In genomic region chr17:33457477-33457876, GRCh38 we compare ENCODE assay signal across 23 cellular contexts.
DNase-seq lines count a peak whose midpoint lies in the region; ATAC-seq and TF ChIP-seq lines count a peak whose summit lies in the region.
"Had no signal": no experiment of that assay in that cellular context is flagged by ENCODE, and none has a peak within 500 bp of the region (broad histone marks: within the 10 kb centered on the region; RNA-seq: fewer than 3 reads in every experiment).

No MANE protein-coding gene starts in this region.

- no peak overlapping the region for H3K9ac ChIP-seq in H9 (ENCODE audit: extremely low read depth, insufficient read length, low read length)
- H3K9ac ChIP-seq in trophoblast cell (ENCODE audit: low read length) = no peak overlapping the region
- H3K9ac ChIP-seq: BLaER1 had no signal

- no peaks in the 10 kb centered on the region for H3K79me1 ChIP-seq in H9 (ENCODE audit: insufficient read depth, low read depth, low read length, poor library complexity, severe bottlenecking)
- H3K79me1 ChIP-seq in trophoblast cell (ENCODE audit: low read length) = no peaks in the 10 kb centered on the region

- no peaks in the 10 kb centered on the region for H3K9me3 ChIP-seq in H9 (ENCODE audit: control insufficient read depth, low read depth, low read length)
- H3K9me3 ChIP-seq in trophoblast cell (ENCODE audit: insufficient read depth, low read depth, low read length) = no peaks in the 10 kb centered on the region
- H3K9me3 ChIP-seq: BE2C, BLaER1 had no signal

- H3K18ac ChIP-seq in H9 (ENCODE audit: insufficient read length, low read depth, low read length) (no peak overlapping the region), trophoblast cell (ENCODE audit: low read length) (no peak overlapping the region)

- no peak overlapping the region for H3T11ph ChIP-seq in H9 (ENCODE audit: low read length)

- H4K5ac ChIP-seq in H9 (ENCODE audit: insufficient read length, low read depth, low read length) = no peak overlapping the region

- H4K8ac ChIP-seq in H9 (replicated peaks; ENCODE audit: insufficient read length, low read depth, low read length) (no peak overlapping the region), trophoblast cell (ENCODE audit: low read depth, low read length) (no peak overlapping the region)

- H2BK5ac ChIP-seq in H9 (ENCODE audit: insufficient read length, low read length) (no peak overlapping the region), trophoblast cell (ENCODE audit: low read depth, low read length, poor library complexity) (no peak overlapping the region)

- H3K4me1 Mint-ChIP-seq in H9 = peaks cover 13 to 15% of the 10 kb centered on the region in 2 experiments
- H3K4me1 Mint-ChIP-seq in stimulated activated naive B cell treated with anti-CD40 and anti-IgM and Interleukin-4, amounts not matched to agents 10 μg/mL and 1 μg/mL and 100 μg/mL, for 72 hours = no peaks in the 10 kb centered on the region
- H3K4me1 Mint-ChIP-seq: CD14-positive monocyte; CD4-positive, alpha-beta memory T cell; CD4-positive, CD25-positive, alpha-beta regulatory T cell; CD8-positive, alpha-beta memory T cell had no signal

- H3K27ac Mint-ChIP-seq in H9 = no peak overlapping the region
- no peak overlapping the region for H3K27ac Mint-ChIP-seq in stimulated activated naive B cell treated with anti-CD40 and anti-IgM and Interleukin-4, amounts not matched to agents 10 μg/mL and 1 μg/mL and 100 μg/mL, for 72 hours
- H3K27ac Mint-ChIP-seq: CD14-positive monocyte; CD4-positive, alpha-beta memory T cell; CD4-positive, CD25-positive, alpha-beta regulatory T cell; CD8-positive, alpha-beta memory T cell had no signal

- H2AFZ ChIP-seq in H9 (ENCODE audit: low read length) = no peak overlapping the region
- no peak overlapping the region for H2AFZ ChIP-seq in trophoblast cell (ENCODE audit: insufficient read depth, low read length, poor library complexity)

- H2BK120ac ChIP-seq in H9 (ENCODE audit: low read depth, low read length, poor library complexity, severe bottlenecking) (no peak overlapping the region), trophoblast cell (ENCODE audit: insufficient read depth, low read length, poor library complexity) (no peak overlapping the region)

- H3K4me3 ChIP-seq in trophoblast cell (ENCODE audit: low read depth, low read length) = no peak overlapping the region
- H3K4me3 ChIP-seq: BLaER1, GM12878 had no signal

- no peak overlapping the region for H4K12ac ChIP-seq in trophoblast cell (ENCODE audit: low read depth, low read length)

- H3K9me3 Mint-ChIP-seq in H9 = no peaks in the 10 kb centered on the region; a peak in 1 of 5 replicates
- H3K9me3 Mint-ChIP-seq in stimulated activated naive B cell treated with anti-CD40 and anti-IgM and Interleukin-4, amounts not matched to agents 10 μg/mL and 1 μg/mL and 100 μg/mL, for 72 hours = peaks cover 0 to 3% of the 10 kb centered on the region in 2 donors
- H3K9me3 Mint-ChIP-seq: CD4-positive, alpha-beta memory T cell had no signal

- H4K20me1 ChIP-seq in H9 (ENCODE audit: control insufficient read depth, insufficient read depth, insufficient read length) = no peaks in the 10 kb centered on the region
- H4K20me1 ChIP-seq: BLaER1 had no signal

- H2BK20ac ChIP-seq in H9 (ENCODE audit: low read depth, low read length, poor library complexity, severe bottlenecking) = no peak overlapping the region

- H2BK12ac ChIP-seq in H9 (ENCODE audit: insufficient read length, low read depth, low read length) = no peak overlapping the region
- no peak overlapping the region for H2BK12ac ChIP-seq in trophoblast cell (ENCODE audit: low read length)

- H3K4me2 ChIP-seq in H9 (ENCODE audit: insufficient read depth, insufficient read length, low read length) (no peak overlapping the region), trophoblast cell (ENCODE audit: low read length) (no peak overlapping the region)
- H3K4me2 ChIP-seq: BLaER1 had no signal

- H3K4me3 Mint-ChIP-seq in H9 = no peak overlapping the region
- no peak overlapping the region for H3K4me3 Mint-ChIP-seq in stimulated activated naive B cell treated with anti-CD40 and anti-IgM and Interleukin-4, amounts not matched to agents 10 μg/mL and 1 μg/mL and 100 μg/mL, for 72 hours
- H3K4me3 Mint-ChIP-seq: CD14-positive monocyte; CD4-positive, alpha-beta memory T cell; CD4-positive, CD25-positive, alpha-beta regulatory T cell; CD8-positive, alpha-beta memory T cell had no signal

- H3K56ac ChIP-seq in H9 (ENCODE audit: insufficient read length, low read depth, low read length) = no peak overlapping the region

- H3K14ac ChIP-seq in H9 (ENCODE audit: insufficient read depth, low read length) (no peak overlapping the region), trophoblast cell (ENCODE audit: low read length) (no peak overlapping the region)

- H3K23ac ChIP-seq in H9 (ENCODE audit: insufficient read length, low read depth, low read length) (no peak overlapping the region), trophoblast cell (ENCODE audit: low read length) (no peak overlapping the region)

- H2BK15ac ChIP-seq in H9 (ENCODE audit: low read depth, low read length) = no peak overlapping the region

- ATAC-seq in stimulated activated naive B cell treated with anti-CD40 and anti-IgM and Interleukin-4, amounts not matched to agents 10 μg/mL and 1 μg/mL and 100 μg/mL, for 72 hours (replicated peaks) = no peak
- ATAC-seq in HG02642 (IDR thresholded peaks at IDR 0.05; ENCODE audit: poor library complexity, unreplicated experiment) = no peak
- ATAC-seq: GM12878 had no signal

- WGBS in H9 (ENCODE audit: extremely low coverage, insufficient read length, low lambda C conversion rate) = no CpG with 5 or more reads among the region's 1 CpG
- no CpG with 5 or more reads among the region's 1 CpG for WGBS in trophoblast cell (ENCODE audit: extremely low coverage, insufficient coverage, insufficient read length)

- no peak overlapping the region for H2AK5ac ChIP-seq in H9 (ENCODE audit: insufficient read length, low read length)
- H2AK5ac ChIP-seq in trophoblast cell (ENCODE audit: low read length) = no peak overlapping the region

- DNase-seq in H9 (peak; percentile 4), ecto neural progenitor cell (ENCODE audit: low spot score) (peak; percentile 19), trophoblast cell (peak; percentile 16 to 61)
- no peak for DNase-seq in stimulated activated naive B cell treated with anti-CD40 and anti-IgM and Interleukin-4, amounts not matched to agents 10 μg/mL and 1 μg/mL and 100 μg/mL, for 72 hours
- DNase-seq: 8988T; ACHN; BE2C; C1 segment of cervical spinal cord; CD4-positive, alpha-beta memory T cell; CD4-positive, CD25-positive, alpha-beta regulatory T cell; CD8-positive, alpha-beta memory T cell; COR-L47; DMS 273 treated with DMSO at 0.1 percent for 48 hours; DMS153; DMS53; DMS79; DND-41; EL; GDM1 had no signal

- H3K27me3 ChIP-seq in H9 (ENCODE audit: insufficient read depth, low read length) (peaks cover 5% of the 10 kb centered on the region; the same call in 1 of the 2 replicates), trophoblast cell (ENCODE audit: insufficient read depth, low read length) (no peaks in the 10 kb centered on the region)
- H3K27me3 ChIP-seq: BE2C, BLaER1 had no signal

- H3K27ac ChIP-seq in H9 (ENCODE audit: insufficient read length, low read depth, low read length) (no peak overlapping the region), trophoblast cell (ENCODE audit: low read depth, low read length) (no peak overlapping the region)
- H3K27ac ChIP-seq: BLaER1 had no signal

- H3K27me3 Mint-ChIP-seq in H9 (ENCODE audit: low read depth) = peaks cover 76% of the 10 kb centered on the region
- H3K27me3 Mint-ChIP-seq in stimulated activated naive B cell treated with anti-CD40 and anti-IgM and Interleukin-4, amounts not matched to agents 10 μg/mL and 1 μg/mL and 100 μg/mL, for 72 hours = peaks cover 5 to 16% of the 10 kb centered on the region in 2 donors

- no peaks in the 10 kb centered on the region for H3K36me3 Mint-ChIP-seq in H9 (ENCODE audit: insufficient read depth in 1 of 3, low read depth in 3 of 3)
- H3K36me3 Mint-ChIP-seq in stimulated activated naive B cell treated with anti-CD40 and anti-IgM and Interleukin-4, amounts not matched to agents 10 μg/mL and 1 μg/mL and 100 μg/mL, for 72 hours = no peaks in the 10 kb centered on the region
- H3K36me3 Mint-ChIP-seq: CD14-positive monocyte; CD4-positive, alpha-beta memory T cell; CD4-positive, CD25-positive, alpha-beta regulatory T cell had no signal

- H3K4me1 ChIP-seq in H9 (ENCODE audit: insufficient read depth, low read length) = peaks cover 3% of the 10 kb centered on the region
- peaks cover 2% of the 10 kb centered on the region in 2 experiments for H3K4me1 ChIP-seq in trophoblast cell (ENCODE audit: control insufficient read depth in 1 of 2, insufficient read depth in 2 of 2, low read length in 2 of 2)
- H3K4me1 ChIP-seq: BE2C had no signal

- H3K79me2 ChIP-seq in H9 (ENCODE audit: insufficient read depth, low read length) (no peaks in the 10 kb centered on the region), trophoblast cell (ENCODE audit: control insufficient read depth, insufficient read depth, low read length, poor library complexity) (no peaks in the 10 kb centered on the region)

- H3K4ac ChIP-seq in H9 (ENCODE audit: low read depth, low read length) = no peak overlapping the region
- no peak overlapping the region for H3K4ac ChIP-seq in trophoblast cell (ENCODE audit: low read depth, low read length)

- H4K91ac ChIP-seq in H9 (ENCODE audit: insufficient read length, low read depth, low read length) (no peak overlapping the region), trophoblast cell (ENCODE audit: low read depth, low read length) (no peak overlapping the region)

- no peaks in the 10 kb centered on the region for H3K23me2 ChIP-seq in H9 (ENCODE audit: insufficient read length, low read depth, low read length, poor library complexity, severe bottlenecking)

- no peaks in the 10 kb centered on the region for H3K36me3 ChIP-seq in trophoblast cell (ENCODE audit: control insufficient read depth in 1 of 2, insufficient read depth in 2 of 2, low read length in 2 of 2)
- H3K36me3 ChIP-seq: BE2C, BLaER1 had no signal

- TF ChIP-seq CTCF in H9 (conservative IDR thresholded peaks at IDR 0.05) = no peak
